10 cellular contexts compared by ENCODE assay signal in genomic region chr3:150759947-150760346, GRCh38. TPM values are rescaled to one million over a fixed set of nuclear protein-coding genes. Genes with fewer than 3 reads are reported as not detected.
A peak's percentile ranks its signal among the peaks of the same experiment; 100 is the strongest.
DNase-seq lines count a peak whose midpoint lies in the region; ATAC-seq and TF ChIP-seq lines count a peak whose summit lies in the region.
"Had no signal": no experiment of that assay in that cellular context is flagged by ENCODE, and none has a peak within 500 bp of the region (broad histone marks: within the 10 kb centered on the region; RNA-seq: fewer than 3 reads in every experiment).

No MANE protein-coding gene starts in this region.

- 0 out of 4 replicates have a peak, but pooled peaks cover 0 to 4% of the 10 kb centered on the region in 2 experiments for H3K36me3 ChIP-seq in HCT116 (ENCODE audit: control insufficient read depth in 1 of 2, insufficient read depth in 2 of 2, low read length in 2 of 2)
- H3K36me3 ChIP-seq in skeletal muscle tissue (ENCODE audit: control insufficient read depth in 3 of 3, insufficient read depth in 3 of 3, low read length in 3 of 3): peaks cover 0 to 2% (median 0%) of the 10 kb centered on the region in 3 donors
- H3K36me3 ChIP-seq: cardiac muscle cell had no signal

- H3K27me3 ChIP-seq in HCT116 (ENCODE audit: insufficient read depth, low read length) (no peaks in the 10 kb centered on the region), skeletal muscle tissue (ENCODE audit: control insufficient read depth in 3 of 3, insufficient read depth in 3 of 3, low read length in 3 of 3) (no peaks in the 10 kb centered on the region)
- H3K27me3 ChIP-seq: cardiac muscle cell had no signal

- no peaks in the 10 kb centered on the region for H3K9me3 ChIP-seq in HCT116 (ENCODE audit: control insufficient read depth in 1 of 2, insufficient read depth in 1 of 2, low read depth in 1 of 2, low read length in 2 of 2)
- H3K9me3 ChIP-seq in skeletal muscle tissue (ENCODE audit: control insufficient read depth in 3 of 3, low read length in 3 of 3): no peaks in the 10 kb centered on the region

- H3K27ac ChIP-seq in HCT116 (ENCODE audit: low read depth, low read length) (no peak overlapping the region), skeletal muscle tissue (ENCODE audit: low read depth, low read length) (peak overlapping the region; percentile 23)
- H3K27ac ChIP-seq: cardiac muscle cell had no signal

- H3K9ac ChIP-seq in HCT116 (ENCODE audit: low read length): no peak overlapping the region
- peak overlapping the region; percentile 2 to 52 (median 34) for H3K9ac ChIP-seq in skeletal muscle tissue (ENCODE audit: low read depth in 1 of 3, low read length in 3 of 3)

- no peak for DNase-seq in HCT116 (ENCODE audit: low read depth, low spot score)
- no peak for DNase-seq in activated B cell treated with CpG ODN at 0.5 μM for 24 hours
- no peak for DNase-seq in fibroblast of villous mesenchyme (ENCODE audit: low read depth)
- DNase-seq in head of caudate nucleus: no peak
- DNase-seq in GM13976 (ENCODE audit: low spot score): no peak
- DNase-seq in NCI-H526 treated with DMSO at 0.1 percent for 48 hours (lab: John Stamatoyannopoulos, UW): no peak
- DNase-seq: nucleus accumbens had no signal

- no peak for TF ChIP-seq RAD21 in HCT116 (IDR thresholded peaks at IDR 0.05; ENCODE audit: low read depth)

- BruUV-seq in HCT116 (replicated peaks; lab: Mats Ljungman, UMichigan): no TSS peak

- RAD21 ChIA-PET in HCT116 (lab: Charles Lee; ENCODE audit: low non-redundant PET in 1 of 2, low total read pairs in 2 of 2, uncharacterized antibody in 2 of 2, unreplicated experiment in 2 of 2): no interaction called here

- H3K4me1 ChIP-seq in HCT116 (ENCODE audit: control insufficient read depth in 1 of 2, insufficient read depth in 2 of 2, low read length in 2 of 2) (peaks cover 19 to 40% of the 10 kb centered on the region in 2 experiments), skeletal muscle tissue (ENCODE audit: control insufficient read depth in 3 of 3, insufficient read depth in 3 of 3, low read length in 3 of 3) (peaks cover 31 to 41% (median 33%) of the 10 kb centered on the region in 3 donors)

- POLR2A ChIA-PET in HCT116 (lab: Charles Lee): no interaction called here
- POLR2A ChIA-PET in activated B cell treated with CpG ODN at 0.5 μM for 24 hours (lab: Charles Lee): interaction anchor here (0.5 to 8.0 kb wide), 7 partner anchors 10 to 352 kb away, joined by 3 to 65 read pairs (median 8); partner anchors contain the start of genes SELENOT and TSC22D2

- H3K36me3 Mint-ChIP-seq in activated B cell treated with CpG ODN at 0.5 μM for 24 hours (ENCODE audit: low read depth): peaks cover 58% of the 10 kb centered on the region

- no peak for ATAC-seq in HCT116
- ATAC-seq in activated B cell treated with CpG ODN at 0.5 μM for 24 hours (ENCODE audit: low read depth): no peak
- no peak for ATAC-seq in HG02870 (IDR thresholded peaks at IDR 0.05; ENCODE audit: unreplicated experiment)

- H3K9me3 Mint-ChIP-seq in activated B cell treated with CpG ODN at 0.5 μM for 24 hours: no peaks in the 10 kb centered on the region

- CTCF ChIA-PET in HCT116 (lab: Charles Lee): interaction anchor here (0.7 kb wide), 1 partner anchor 47 kb away, joined by 3 read pairs; no protein-coding TSS in a partner anchor
- CTCF ChIA-PET in activated B cell treated with CpG ODN at 0.5 μM for 24 hours (lab: Charles Lee): interaction anchor here (1.2 kb wide), 1 partner anchor 28 kb away, joined by 3 read pairs; no protein-coding TSS in a partner anchor

- H2AFZ ChIP-seq in HCT116 (ENCODE audit: low read depth, low read length, poor library complexity, severe bottlenecking): no peak overlapping the region

- H3K27me3 Mint-ChIP-seq in activated B cell treated with CpG ODN at 0.5 μM for 24 hours: no peaks in the 10 kb centered on the region

- TF ChIP-seq POLR2A in HCT116 (IDR thresholded peaks at IDR 0.05; ENCODE audit: borderline replicate concordance, extremely low read depth, insufficient read depth, insufficient read length): no peak

- TF ChIP-seq CTCF in HCT116 (IDR thresholded peaks at IDR 0.05 in 2 of 3, conservative IDR thresholded peaks at IDR 0.05 in 1 of 3; ENCODE audit: borderline replicate concordance in 1 of 3, insufficient read depth in 1 of 3, low read depth in 2 of 3, low read length in 2 of 3) (no peak), activated B cell treated with CpG ODN at 0.5 μM for 24 hours (IDR thresholded peaks at IDR 0.05) (no peak), fibroblast of villous mesenchyme (IDR thresholded peaks at IDR 0.05; ENCODE audit: insufficient read depth, low read depth, low read length) (no peak), GM13976 (IDR thresholded peaks at IDR 0.05; ENCODE audit: borderline replicate concordance, control extremely low read depth, extremely low read depth, insufficient read depth, missing control alignments) (no peak)

- peak overlapping the region; percentile 93 for H3K4me3 Mint-ChIP-seq in activated B cell treated with CpG ODN at 0.5 μM for 24 hours

- peaks cover 75% of the 10 kb centered on the region for H3K4me1 Mint-ChIP-seq in activated B cell treated with CpG ODN at 0.5 μM for 24 hours

- H3K4me2 ChIP-seq in HCT116 (ENCODE audit: low read length): peak overlapping the region; percentile 95; the same call in 1 of the 2 replicates

- H3K27ac Mint-ChIP-seq in activated B cell treated with CpG ODN at 0.5 μM for 24 hours: peak overlapping the region; percentile 93

- H3K4me3 ChIP-seq in HCT116 (replicated peaks in 1 of 2; ENCODE audit: low read depth in 1 of 2, low read length in 2 of 2) (no peak overlapping the region), fibroblast of villous mesenchyme (ENCODE audit: low read depth, low read length) (peak overlapping the region; percentile 91), skeletal muscle tissue (ENCODE audit: low read length in 3 of 3) (peak overlapping the region in 1 of 3 donors; percentile 85)

- no peaks in the 10 kb centered on the region for H3K9me2 ChIP-seq in HCT116 (ENCODE audit: insufficient read depth)

- in situ Hi-C loops in GM13976 (cut with MboI; ENCODE audit: low sequenced_read_pairs, unreplicated experiment): no loop called here

- peaks cover 7% of the 10 kb centered on the region; the same call in 1 of the 2 replicates for H4K20me1 ChIP-seq in HCT116 (ENCODE audit: insufficient read depth)

- H3K79me2 ChIP-seq in HCT116 (ENCODE audit: insufficient read depth, low read length): peaks cover 72% of the 10 kb centered on the region

- intact Hi-C loops in HCT116 (cut with micrococcal nuclease): loop anchor here (5.0 kb wide), 2 partner anchors 158 to 213 kb away; partner anchors contain the start of genes EIF2A, SELENOT and SERP1
- intact Hi-C loops in activated B cell treated with CpG ODN at 0.5 μM for 24 hours (cut with micrococcal nuclease): loop anchor here (1.0 to 10.0 kb wide), 8 partner anchors 21 to 1755 kb away; partner anchors contain the start of genes MED12L, P2RY12 and PFN2
- intact Hi-C loops in head of caudate nucleus (cut with DNase I): loop anchor here (10.0 kb wide), 1 partner anchor 55 kb away; the partner anchor contains the start of gene ERICH6

TF ChIP-seq in HCT116, 20 proteins besides CTCF, POLR2A, EP300 and RAD21:
- TF ChIP-seq EGR1 (IDR thresholded peaks at IDR 0.05; ENCODE audit: low read depth) (no peak), ZBTB33 (IDR thresholded peaks at IDR 0.05; ENCODE audit: extremely low read depth, insufficient replicate concordance, low read length) (no peak), ZFX (IDR thresholded peaks at IDR 0.05) (no peak), SIN3A (IDR thresholded peaks at IDR 0.05; ENCODE audit: low read depth) (no peak), JUND (IDR thresholded peaks at IDR 0.05) (no peak), EZH2 (IDR thresholded peaks at IDR 0.05) (no peak), TCF7L2 (IDR thresholded peaks at IDR 0.05; ENCODE audit: borderline replicate concordance, extremely low read depth, insufficient read depth, insufficient read length) (no peak), CBX3 (IDR thresholded peaks at IDR 0.05; ENCODE audit: low read depth) (no peak), CEBPB (IDR thresholded peaks at IDR 0.05; ENCODE audit: low read depth) (no peak), SP1 (IDR thresholded peaks at IDR 0.05; ENCODE audit: low read depth) (no peak)
TF ChIP-seq in HCT116: peak in this region for 0.

RNA-seq across cellular contexts. Expression of gene SIAH2, which starts 3.0 kb away (rescaled TPM):
- 39.9 TPM for total RNA-seq in HCT116 (2021; ENCODE audit: unreplicated experiment)
- polyA plus RNA-seq in HCT116 (2012): 46.6 and 62.1 TPM in 2 replicates
- 44.5 and 44.7 TPM in 2 replicates for total RNA-seq in activated B cell treated with CpG ODN at 0.5 μM for 24 hours
- total RNA-seq in fibroblast of villous mesenchyme: 30.2 and 63.8 TPM in 2 replicates
- total RNA-seq in skeletal muscle tissue: 26.1 TPM

RNA-seq across cellular contexts. Expression of gene ERICH6, which starts 56.2 kb away (rescaled TPM):
- total RNA-seq in HCT116 (2021; ENCODE audit: unreplicated experiment): not detected
- polyA plus RNA-seq in HCT116 (2012): not detected in 2 replicates
- not detected in 2 replicates for total RNA-seq in activated B cell treated with CpG ODN at 0.5 μM for 24 hours
- total RNA-seq in fibroblast of villous mesenchyme: 0.32 and 0.43 TPM in 2 replicates
- total RNA-seq in skeletal muscle tissue: not detected
- total RNA-seq: cardiac muscle cell had no signal
